16 cellular contexts compared by ENCODE assay signal in the genomic region with DNA sequence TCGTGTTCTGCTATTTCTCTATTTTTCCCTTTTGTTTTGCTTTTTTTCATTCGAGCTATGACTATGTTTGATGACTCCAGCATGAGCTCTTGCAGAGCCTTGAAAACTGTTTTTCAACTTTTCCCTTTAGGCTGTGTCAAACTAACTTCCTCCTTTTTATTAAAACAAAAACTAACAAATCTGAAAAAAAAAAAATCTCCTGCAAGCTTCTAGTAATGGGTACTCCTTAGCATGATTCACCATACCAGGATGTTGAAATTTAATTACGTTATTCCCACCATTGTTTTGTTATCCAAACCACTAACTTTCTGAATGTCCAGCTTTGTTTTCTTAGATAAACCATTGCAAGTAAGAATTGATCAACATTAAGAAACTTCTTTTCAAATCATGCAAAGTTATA. TPM values are rescaled to one million over a fixed set of nuclear protein-coding genes. Genes with fewer than 3 reads are reported as not detected.
DNase-seq lines count a peak whose midpoint lies in the region; ATAC-seq and TF ChIP-seq lines count a peak whose summit lies in the region.
"Had no signal": no experiment of that assay in that cellular context is flagged by ENCODE, and none has a peak within 500 bp of the region (broad histone marks: within the 10 kb centered on the region; RNA-seq: fewer than 3 reads in every experiment).

No MANE protein-coding gene starts in this region.

- no peaks in the 10 kb centered on the region for H3K36me3 ChIP-seq in BJ (ENCODE audit: control insufficient read depth, insufficient read depth, low read length)
- no peaks in the 10 kb centered on the region for H3K36me3 ChIP-seq in mammary epithelial cell (ENCODE audit: insufficient read depth, low read length)

- peak overlapping the region; percentile 50 for H3K4me2 ChIP-seq in mammary epithelial cell (ENCODE audit: insufficient read depth, low read depth, low read length)
- H3K4me2 ChIP-seq: GM23338 had no signal

- DNase-seq in BJ (ENCODE audit: low read depth) (peak; percentile 10), Kasumi-1 (lab: John Stamatoyannopoulos, UW) (peak; percentile 32 to 36), mammary epithelial cell (peak; percentile 81), iris pigment epithelial cell (ENCODE audit: low read depth) (peak; percentile 73), NCI-H1436 (lab: John Stamatoyannopoulos, UW) (no peak), NCI-H1930 (lab: John Stamatoyannopoulos, UW) (no peak), NCI-H526 treated with DMSO at 0.1 percent for 48 hours (lab: John Stamatoyannopoulos, UW) (no peak)
- DNase-seq: activated CD8-positive, alpha-beta memory T cell treated with anti-CD3 and anti-CD28 coated beads, Interleukin-2, amount 50 U/mL, for 4 hours; CD4-positive, alpha-beta T cell; kidney; natural killer cell; NCI-H2029 treated with DMSO at 0.1 percent for 48 hours; stimulated activated CD8-positive, alpha-beta memory T cell treated with anti-CD3 and anti-CD28 coated beads, Interleukin-4, amount 100 ng/mL, for 48 hours had no signal

- intact Hi-C loops in mammary epithelial cell (cut with micrococcal nuclease): loop anchor here (1.0 to 5.0 kb wide), 4 partner anchors 29 to 376 kb away; no protein-coding TSS in a partner anchor

- no peak overlapping the region for H3K9ac ChIP-seq in mammary epithelial cell (ENCODE audit: insufficient read depth, low read length)

- CTCF ChIA-PET in BJ (lab: Yijun Ruan, JAX) (interaction anchor here (0.6 to 1.2 kb wide), 4 partner anchors 9 to 386 kb away, joined by 3 to 4 read pairs (median 3); no protein-coding TSS in a partner anchor), mammary epithelial cell (lab: Charles Lee; ENCODE audit: low non-redundant PET) (interaction anchor here (0.7 kb wide), 1 partner anchor 376 kb away, joined by 5 read pairs; no protein-coding TSS in a partner anchor)

- H3K9me3 ChIP-seq in mammary epithelial cell (replicated peaks; ENCODE audit: insufficient read depth, low read length): no peaks in the 10 kb centered on the region

- H2AFZ ChIP-seq in mammary epithelial cell (ENCODE audit: low read depth, low read length): no peak overlapping the region
- H2AFZ ChIP-seq: GM23338 had no signal

- H3K79me2 ChIP-seq in mammary epithelial cell (ENCODE audit: insufficient read depth, low read length): no peaks in the 10 kb centered on the region

- 0% methylated on average over 3 of the region's 3 CpGs for WGBS in mammary epithelial cell (ENCODE audit: low coverage, missing lambda C conversion rate)

- POLR2A ChIA-PET in BJ (lab: Charles Lee): interaction anchor here (0.6 kb wide), 1 partner anchor 8 kb away, joined by 4 read pairs; no protein-coding TSS in a partner anchor

- H4K20me1 ChIP-seq in mammary epithelial cell (ENCODE audit: insufficient read depth, low read length): no peaks in the 10 kb centered on the region

- H3K4me3 ChIP-seq in BJ (ENCODE audit: low read depth, low read length) (no peak overlapping the region), mammary epithelial cell (replicated peaks in 1 of 3; ENCODE audit: insufficient read depth in 1 of 3, low read depth in 2 of 3, low read length in 3 of 3) (no peak overlapping the region)
- H3K4me3 ChIP-seq: GM23338 had no signal

- no peak overlapping the region for H3K27ac ChIP-seq in mammary epithelial cell (ENCODE audit: insufficient read depth, low read depth, low read length)

- dilution Hi-C loops in mammary epithelial cell (cut with HindIII; ENCODE audit: low sequenced_read_pairs): no loop called here

- H3K27me3 ChIP-seq in BJ (ENCODE audit: control insufficient read depth, insufficient read depth, low read length) (peaks cover 1% of the 10 kb centered on the region; the same call in 1 of the 2 replicates), mammary epithelial cell (ENCODE audit: insufficient read depth, low read length) (no peaks in the 10 kb centered on the region)

- TF ChIP-seq CTCF in BJ (IDR thresholded peaks at IDR 0.05; ENCODE audit: insufficient read depth, low read depth, low read length) (no peak), mammary epithelial cell (conservative IDR thresholded peaks at IDR 0.05 in 1 of 2, IDR thresholded peaks at IDR 0.05 in 1 of 2; ENCODE audit: extremely low read depth in 1 of 2, insufficient read depth in 1 of 2, low read depth in 1 of 2, low read length in 2 of 2) (no peak)

- no peak for ATAC-seq in HG03442 (IDR thresholded peaks at IDR 0.05; ENCODE audit: unreplicated experiment)
- ATAC-seq: GM23338, natural killer cell had no signal

- in situ Hi-C loops in mammary epithelial cell (cut with MboI; ENCODE audit: low sequenced_read_pairs in 2 of 2): no loop called here

- H3K4me1 ChIP-seq in mammary epithelial cell (ENCODE audit: insufficient read depth, low read length): peaks cover 7% of the 10 kb centered on the region

- no TSS peak for BruUV-seq in mammary epithelial cell (replicated peaks; lab: Mats Ljungman, UMichigan)

RNA-seq across cellular contexts. Expression of a gene that starts 12.4 kb away (rescaled TPM):
- polyA plus RNA-seq in BJ (2011; rRNA removed) (not detected in 2 replicates), mammary epithelial cell (not detected)
- not detected in 2 replicates for polyA minus RNA-seq in BJ (2011; rRNA and poly(A)+ RNA removed)
- total RNA-seq in mammary epithelial cell: under 1 TPM in 1 of 2 donors, not detected in 1; 0.17 TPM
- not detected for polyA minus RNA-seq in mammary epithelial cell
- total RNA-seq: CD4-positive, alpha-beta T cell; HepG2; natural killer cell had no signal
- polyA plus RNA-seq: HepG2 had no signal

Comparison
In these comparisons a context has a peak if more than half of its experiments do, and no peak if none do; other contexts are left out.
1. DNase-seq: peak in BJ (single experiment), Kasumi-1 (2 of 2), mammary epithelial cell (single experiment) and iris pigment epithelial cell (single experiment); none in NCI-H1436 (single experiment), NCI-H1930 (0 of 2) and NCI-H526 treated with DMSO at 0.1 percent for 48 hours (single experiment).